10 cellular contexts compared by ENCODE assay signal in genomic region chr9:33867747-33868429, GRCh38. TPM values are rescaled to one million over a fixed set of nuclear protein-coding genes. Genes with fewer than 3 reads are reported as not detected.
DNase-seq lines count a peak whose midpoint lies in the region; ATAC-seq and TF ChIP-seq lines count a peak whose summit lies in the region.
"Had no signal": no experiment of that assay in that cellular context is flagged by ENCODE, and none has a peak within 500 bp of the region (broad histone marks: within the 10 kb centered on the region; RNA-seq: fewer than 3 reads in every experiment).

No MANE protein-coding gene starts in this region.

- intact Hi-C loops in Right ventricle myocardium inferior (cut with DNase I) = no loop called here
- intact Hi-C loops in cardiac septum (cut with DNase I) = no loop called here
- intact Hi-C loops in naive thymus-derived CD4-positive, alpha-beta T cell (cut with micrococcal nuclease) = no loop called here

- H3K9me3 ChIP-seq in fibroblast of lung (ENCODE audit: control insufficient read depth, insufficient read depth, low read depth, low read length) (no peaks in the 10 kb centered on the region), neutrophil (no peaks in the 10 kb centered on the region), MM.1S (replicated peaks; ENCODE audit: insufficient read depth, low read length) (no peaks in the 10 kb centered on the region)
- H3K9me3 ChIP-seq in naive thymus-derived CD4-positive, alpha-beta T cell (ENCODE audit: control insufficient read depth in 2 of 3, low read length in 3 of 3) = no peaks in the 10 kb centered on the region

- no peak overlapping the region for H3K27ac Mint-ChIP-seq in naive thymus-derived CD4-positive, alpha-beta T cell
- H3K27ac Mint-ChIP-seq: activated CD8-positive, alpha-beta T cell treated with anti-CD3 and anti-CD28 coated beads, Interleukin-2, amount 10 ng/mL, durations not matched to agents 7 days and 5 days had no signal

- H3K36me3 Mint-ChIP-seq in naive thymus-derived CD4-positive, alpha-beta T cell = peaks cover 0 to 31% (median 8%) of the 10 kb centered on the region in 5 donors

- CTCF ChIA-PET in naive thymus-derived CD4-positive, alpha-beta T cell (lab: Charles Lee) = no interaction called here

- H4K20me1 ChIP-seq in fibroblast of lung (ENCODE audit: control insufficient read depth, extremely low read depth, insufficient read depth, low read length) = peaks cover 8% of the 10 kb centered on the region
- H4K20me1 ChIP-seq in MM.1S (ENCODE audit: insufficient read depth, low read length) = no peaks in the 10 kb centered on the region

- no peak overlapping the region for H3K4me3 ChIP-seq in fibroblast of lung (replicated peaks in 1 of 4; ENCODE audit: control extremely low read depth in 1 of 4, insufficient read depth in 1 of 4, low read depth in 3 of 4, low read length in 4 of 4)
- H3K4me3 ChIP-seq in neutrophil (ENCODE audit: low read depth in 1 of 2, low read length in 1 of 2) = no peak overlapping the region
- no peak overlapping the region for H3K4me3 ChIP-seq in naive thymus-derived CD4-positive, alpha-beta T cell (ENCODE audit: low read length)
- H3K4me3 ChIP-seq in MM.1S (ENCODE audit: low read length) = no peak overlapping the region

- no peak overlapping the region for H2AFZ ChIP-seq in fibroblast of lung (ENCODE audit: low read length)
- no peak overlapping the region for H2AFZ ChIP-seq in MM.1S (ENCODE audit: low read length)

- H3K4me1 ChIP-seq in fibroblast of lung (ENCODE audit: control insufficient read depth, extremely low read depth, insufficient read depth, low read length) = peaks cover 11% of the 10 kb centered on the region
- peaks cover 7 to 9% of the 10 kb centered on the region in 2 experiments for H3K4me1 ChIP-seq in neutrophil (ENCODE audit: control insufficient read depth in 1 of 2, insufficient read depth in 1 of 2, low read depth in 1 of 2, low read length in 1 of 2)
- H3K4me1 ChIP-seq in naive thymus-derived CD4-positive, alpha-beta T cell (ENCODE audit: control insufficient read depth in 2 of 2, insufficient read depth in 2 of 2, low read length in 2 of 2) = no peaks in the 10 kb centered on the region
- no peaks in the 10 kb centered on the region for H3K4me1 ChIP-seq in MM.1S (ENCODE audit: low read length)

- H3K27me3 Mint-ChIP-seq in naive thymus-derived CD4-positive, alpha-beta T cell = no peaks in the 10 kb centered on the region

- no peaks in the 10 kb centered on the region for H3K27me3 ChIP-seq in fibroblast of lung (ENCODE audit: control insufficient read depth, insufficient read depth, low read length)
- H3K27me3 ChIP-seq in neutrophil = no peaks in the 10 kb centered on the region
- H3K27me3 ChIP-seq in naive thymus-derived CD4-positive, alpha-beta T cell (ENCODE audit: control insufficient read depth in 2 of 2, insufficient read depth in 2 of 2, low read length in 2 of 2) = no peaks in the 10 kb centered on the region
- no peaks in the 10 kb centered on the region for H3K27me3 ChIP-seq in MM.1S (replicated peaks; ENCODE audit: insufficient read depth, low read length)

- H3K4me2 ChIP-seq in fibroblast of lung (ENCODE audit: extremely low read depth, insufficient read depth, low read length) (peak overlapping the region; percentile 18), MM.1S (ENCODE audit: low read depth, low read length) (no peak overlapping the region)

- H3K36me3 ChIP-seq in fibroblast of lung (ENCODE audit: control insufficient read depth, insufficient read depth, low read length) (no peaks in the 10 kb centered on the region), neutrophil (peaks cover 5% of the 10 kb centered on the region), MM.1S (replicated peaks; ENCODE audit: insufficient read depth, low read length) (no peaks in the 10 kb centered on the region)
- H3K36me3 ChIP-seq in naive thymus-derived CD4-positive, alpha-beta T cell (ENCODE audit: control insufficient read depth in 2 of 3, insufficient read depth in 3 of 3, low read length in 3 of 3) = peaks cover 0 to 6% (median 0%) of the 10 kb centered on the region in 3 experiments

- no peaks in the 10 kb centered on the region for H3K9me3 Mint-ChIP-seq in naive thymus-derived CD4-positive, alpha-beta T cell

- peak; percentile 88 for ATAC-seq in Right ventricle myocardium inferior
- no peak for ATAC-seq in HG03565 (IDR thresholded peaks at IDR 0.05; ENCODE audit: unreplicated experiment)
- ATAC-seq in naive thymus-derived CD4-positive, alpha-beta T cell = no peak
- ATAC-seq in GM21447 (IDR thresholded peaks at IDR 0.05; ENCODE audit: unreplicated experiment) = no peak
- ATAC-seq: activated CD8-positive, alpha-beta T cell treated with anti-CD3 and anti-CD28 coated beads, Interleukin-2, amount 10 ng/mL, durations not matched to agents 7 days and 5 days had no signal

- no peak for TF ChIP-seq CTCF in fibroblast of lung (conservative IDR thresholded peaks at IDR 0.05 in 1 of 2, IDR thresholded peaks at IDR 0.05 in 1 of 2; ENCODE audit: low read depth in 1 of 2, low read length in 2 of 2)
- no peak for TF ChIP-seq CTCF in neutrophil (IDR thresholded peaks at IDR 0.05)
- TF ChIP-seq CTCF in MM.1S (IDR thresholded peaks at IDR 0.05; ENCODE audit: low read length) = no peak

- H3K9ac ChIP-seq in fibroblast of lung (ENCODE audit: insufficient read depth, low read length) (no peak overlapping the region), MM.1S (ENCODE audit: low read length) (no peak overlapping the region)

- no peaks in the 10 kb centered on the region for H3F3A ChIP-seq in MM.1S (ENCODE audit: insufficient read depth, low read length)

- no peak overlapping the region for H3K4me3 Mint-ChIP-seq in naive thymus-derived CD4-positive, alpha-beta T cell
- H3K4me3 Mint-ChIP-seq: activated CD8-positive, alpha-beta T cell treated with anti-CD3 and anti-CD28 coated beads, Interleukin-2, amount 10 ng/mL, durations not matched to agents 7 days and 5 days had no signal

- no peak for DNase-seq in Right ventricle myocardium inferior (ENCODE audit: missing footprints)
- DNase-seq in cardiac septum (ENCODE audit: low spot score) = no peak
- DNase-seq in fibroblast of lung (ENCODE audit: low read depth in 2 of 2) = peak in 1 of 2 donors; percentile 69
- DNase-seq in naive thymus-derived CD4-positive, alpha-beta T cell = no peak
- DNase-seq in MM.1S = no peak
- DNase-seq: activated CD8-positive, alpha-beta T cell treated with anti-CD3 and anti-CD28 coated beads, Interleukin-2, amount 10 ng/mL, durations not matched to agents 7 days and 5 days; KG1 had no signal

- no peaks in the 10 kb centered on the region for H3K9me2 ChIP-seq in MM.1S (replicated peaks; ENCODE audit: insufficient read depth, low read length)

- H3K79me2 ChIP-seq in fibroblast of lung (ENCODE audit: control insufficient read depth, insufficient read depth, low read length) (peaks cover 81% of the 10 kb centered on the region), MM.1S (ENCODE audit: low read length) (peaks cover 62% of the 10 kb centered on the region)

- POLR2A ChIA-PET in naive thymus-derived CD4-positive, alpha-beta T cell (lab: Charles Lee) = interaction anchor here (0.5 kb wide), 1 partner anchor 714 kb away, joined by 3 read pairs; no protein-coding TSS in a partner anchor

- H3K4me1 Mint-ChIP-seq in naive thymus-derived CD4-positive, alpha-beta T cell = peaks cover 13 to 39% (median 36%) of the 10 kb centered on the region in 7 donors

- H3K27ac ChIP-seq in fibroblast of lung (ENCODE audit: insufficient read depth, low read length) (peak overlapping the region; percentile 36), neutrophil (peak overlapping the region; percentile 23), MM.1S (ENCODE audit: low read length) (no peak overlapping the region)
- H3K27ac ChIP-seq in naive thymus-derived CD4-positive, alpha-beta T cell (ENCODE audit: low read depth, low read length) = no peak overlapping the region

RNA-seq across cellular contexts. Expression of gene UBE2R2, which starts 50.9 kb away (rescaled TPM):
- total RNA-seq in Right ventricle myocardium inferior (44.0 TPM), cardiac septum (38.8 TPM), fibroblast of lung (16.7 and 23.9 TPM in 2 replicates)
- 52.5 and 57.1 TPM in 2 replicates for polyA plus RNA-seq in fibroblast of lung
- 44.7 and 50.8 TPM in 2 replicates for polyA plus RNA-seq in fibroblast of lung (2012)
- polyA minus RNA-seq in fibroblast of lung (ENCODE audit: low replicate concordance) = 15.1 and 24.3 TPM in 2 replicates
- 10 to 100 TPM; 27.2 to 40.8 (median 32.0) TPM for total RNA-seq in naive thymus-derived CD4-positive, alpha-beta T cell
- polyA plus RNA-seq in naive thymus-derived CD4-positive, alpha-beta T cell = 10 to 100 TPM; 16.9 TPM

Comparison
In these comparisons a context has a peak if more than half of its experiments do, and no peak if none do; other contexts are left out.
1. H3K27ac ChIP-seq: peak in fibroblast of lung (single experiment) and neutrophil (single experiment); none in naive thymus-derived CD4-positive, alpha-beta T cell (single experiment) and MM.1S (single experiment).